Comparison of ENCODE assay signal across 1 cellular context in genomic region chr2:232521098-232521497, GRCh38.
TF ChIP-seq lines count a peak whose summit lies in the region.

No MANE protein-coding gene starts in this region.

TF ChIP-seq in H1, 55 proteins besides CTCF, POLR2A, EP300 and RAD21:
- TF ChIP-seq TAF7 (optimal IDR thresholded peaks at IDR 0.05; ENCODE audit: borderline replicate concordance, low read depth, low read length) (no peak), FOSL1 (IDR thresholded peaks at IDR 0.05; ENCODE audit: insufficient read depth, low read depth, low read length) (no peak), CBX5 (IDR thresholded peaks at IDR 0.05; ENCODE audit: low read depth, low read length) (no peak), MAFK (IDR thresholded peaks at IDR 0.05; ENCODE audit: low read depth, low read length) (no peak), KDM1A (IDR thresholded peaks at IDR 0.05; ENCODE audit: borderline replicate concordance, low read length) (no peak), RNF2 (IDR thresholded peaks at IDR 0.05; ENCODE audit: borderline replicate concordance, low read depth, low read length, missing control alignments, poor library complexity, severe bottlenecking) (no peak), KDM4A (IDR thresholded peaks at IDR 0.05; ENCODE audit: low read depth, low read length, severe bottlenecking) (no peak), SIX5 (IDR thresholded peaks at IDR 0.05; ENCODE audit: low read depth, low read length) (no peak), BACH1 (IDR thresholded peaks at IDR 0.05; ENCODE audit: low read length) (no peak), CREB1 (IDR thresholded peaks at IDR 0.05) (no peak), ASH2L (IDR thresholded peaks at IDR 0.05; ENCODE audit: low read length) (no peak), RXRA (IDR thresholded peaks at IDR 0.05; ENCODE audit: insufficient read depth, low read depth, low read length) (no peak), GTF2F1 (IDR thresholded peaks at IDR 0.05; ENCODE audit: borderline replicate concordance, low read depth, low read length) (no peak), CBX8 (IDR thresholded peaks at IDR 0.05; ENCODE audit: borderline replicate concordance, low read depth, low read length) (no peak), SIRT6 (IDR thresholded peaks at IDR 0.05; ENCODE audit: low read length) (no peak), SP2 (IDR thresholded peaks at IDR 0.05; ENCODE audit: low read length) (no peak)
- TF ChIP-seq, protein P1, sequence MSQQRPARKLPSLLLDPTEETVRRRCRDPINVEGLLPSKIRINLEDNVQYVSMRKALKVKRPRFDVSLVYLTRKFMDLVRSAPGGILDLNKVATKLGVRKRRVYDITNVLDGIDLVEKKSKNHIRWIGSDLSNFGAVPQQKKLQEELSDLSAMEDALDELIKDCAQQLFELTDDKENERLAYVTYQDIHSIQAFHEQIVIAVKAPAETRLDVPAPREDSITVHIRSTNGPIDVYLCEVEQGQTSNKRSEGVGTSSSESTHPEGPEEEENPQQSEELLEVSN (IDR thresholded peaks at IDR 0.05): no peak
TF ChIP-seq in H1: peak in this region for 0.
